Comparison of ENCODE assay signal across 15 cellular contexts in genomic region chr16:85594621-85595298, GRCh38. TPM values are rescaled to one million over a fixed set of nuclear protein-coding genes. Genes with fewer than 3 reads are reported as not detected.
DNase-seq lines count a peak whose midpoint lies in the region; ATAC-seq, FAIRE-seq and TF ChIP-seq lines count a peak whose summit lies in the region.
"Had no signal": no experiment of that assay in that cellular context is flagged by ENCODE, and none has a peak within 500 bp of the region (broad histone marks: within the 10 kb centered on the region; RNA-seq: fewer than 3 reads in every experiment).

No MANE protein-coding gene starts in this region.

- H3K4me3 ChIP-seq in HCT116 (replicated peaks in 1 of 2; ENCODE audit: low read depth in 1 of 2, low read length in 2 of 2): no peak overlapping the region
- H3K4me3 ChIP-seq in HepG2 (replicated peaks in 1 of 3; ENCODE audit: insufficient read depth in 1 of 3, low read depth in 2 of 3, low read length in 3 of 3): no peak overlapping the region
- H3K4me3 ChIP-seq in effector memory CD4-positive, alpha-beta T cell (ENCODE audit: insufficient read depth, low read depth, low read length, poor library complexity, severe bottlenecking): no peak overlapping the region
- H3K4me3 ChIP-seq in Peyer's patch: no peak overlapping the region
- H3K4me3 ChIP-seq: MG63 had no signal

- no TSS peak for BruUV-seq in HCT116 (replicated peaks; lab: Mats Ljungman, UMichigan)
- BruUV-seq in HepG2 (replicated peaks; lab: Mats Ljungman, UMichigan): no TSS peak

- DNase-seq in HCT116 (ENCODE audit: low read depth, low spot score) (no peak), HepG2 (ENCODE audit: low spot score) (no peak), progenitor cell of endocrine pancreas (ENCODE audit: low spot score, unreplicated experiment) (no peak), Peyer's patch (no peak)
- no peak for DNase-seq in activated T-helper 1 cell treated with anti-CD3 and anti-CD28 coated beads, Interleukin-12 subunit alpha, Interleukin-12 subunit beta, Interleukin-2, Interleukin-4 antibody, amounts not matched to agents 30 ng/mL and 10 ng/mL and 1 ng/mL, durations not matched to agents 14 hours and 24 hours and 36 hours (ENCODE audit: low spot score)
- no peak for DNase-seq in stimulated activated CD4-positive, alpha-beta T cell treated with anti-CD3 and anti-CD28 coated beads, Interleukin-4, amount 100 ng/mL, for 1 hour
- DNase-seq in effector memory CD4-positive, alpha-beta T cell: no peak
- DNase-seq: CD8-positive, alpha-beta T cell; DND-41; MG63; NCI-H1092 treated with DMSO at 0.1 percent for 48 hours; NCI-H1694 treated with DMSO at 0.1 percent for 48 hours had no signal

- TF ChIP-seq POLR2A in HCT116 (IDR thresholded peaks at IDR 0.05; ENCODE audit: borderline replicate concordance, extremely low read depth, insufficient read depth, insufficient read length) (no peak), HepG2 (IDR thresholded peaks at IDR 0.05; ENCODE audit: insufficient read depth in 1 of 2, low read depth in 2 of 2, low read length in 2 of 2) (peak in 1 of 2 experiments; percentile 12; a peak in 1 of 4 replicates), Peyer's patch (IDR thresholded peaks at IDR 0.05) (no peak)

- peak overlapping the region; percentile 18 for H3K27ac Mint-ChIP-seq in activated T-helper 1 cell treated with anti-CD3 and anti-CD28 coated beads, Interleukin-12 subunit alpha, Interleukin-12 subunit beta, Interleukin-2, Interleukin-4 antibody, amounts not matched to agents 30 ng/mL and 10 ng/mL and 1 ng/mL, durations not matched to agents 14 hours and 24 hours and 36 hours
- H3K27ac Mint-ChIP-seq in progenitor cell of endocrine pancreas: peak overlapping the region; percentile 78
- H3K27ac Mint-ChIP-seq: CD8-positive, alpha-beta T cell had no signal

- intact Hi-C loops in HCT116 (cut with micrococcal nuclease): no loop called here
- intact Hi-C loops in activated T-helper 1 cell treated with anti-CD3 and anti-CD28 coated beads, Interleukin-12 subunit alpha, Interleukin-12 subunit beta, Interleukin-2, Interleukin-4 antibody, amounts not matched to agents 30 ng/mL and 10 ng/mL and 1 ng/mL, durations not matched to agents 14 hours and 24 hours and 36 hours (cut with micrococcal nuclease): no loop called here
- intact Hi-C loops in HepG2 (cut with micrococcal nuclease; ENCODE audit: unreplicated experiment): no loop called here

- H3K36me3 ChIP-seq in HCT116 (ENCODE audit: control insufficient read depth in 1 of 2, insufficient read depth in 2 of 2, low read length in 2 of 2) (no peaks in the 10 kb centered on the region), HepG2 (replicated peaks in 1 of 2; ENCODE audit: control insufficient read depth in 1 of 2, insufficient read depth in 2 of 2, low read length in 2 of 2) (no peaks in the 10 kb centered on the region; a peak in 3 of 5 replicates), Peyer's patch (no peaks in the 10 kb centered on the region)
- H3K36me3 ChIP-seq in effector memory CD4-positive, alpha-beta T cell (ENCODE audit: control insufficient read depth, insufficient read depth, low read length): no peaks in the 10 kb centered on the region
- H3K36me3 ChIP-seq: MG63 had no signal

- no peaks in the 10 kb centered on the region for H3K27me3 ChIP-seq in HCT116 (ENCODE audit: insufficient read depth, low read length)
- H3K27me3 ChIP-seq in HepG2 (ENCODE audit: control insufficient read depth in 1 of 2, insufficient read depth in 2 of 2, low read length in 2 of 2): no peaks in the 10 kb centered on the region
- no peaks in the 10 kb centered on the region for H3K27me3 ChIP-seq in effector memory CD4-positive, alpha-beta T cell (replicated peaks; ENCODE audit: control insufficient read depth, insufficient read depth, low read length, poor library complexity, severe bottlenecking)
- H3K27me3 ChIP-seq in Peyer's patch: no peaks in the 10 kb centered on the region
- H3K27me3 ChIP-seq: MG63 had no signal

- no peaks in the 10 kb centered on the region for H3K79me2 ChIP-seq in HCT116 (ENCODE audit: insufficient read depth, low read length)
- H3K79me2 ChIP-seq in HepG2 (ENCODE audit: insufficient read depth, low read length): peaks cover 17% of the 10 kb centered on the region

- WGBS in HepG2 (ENCODE audit: low lambda C conversion rate): 88% methylated on average over 19 of the region's 19 CpGs

- CTCF ChIA-PET in HCT116 (lab: Charles Lee): no interaction called here
- CTCF ChIA-PET in HepG2 (lab: Yijun Ruan, JAX; ENCODE audit: low intra/inter-chr PET ratio, low total read pairs): no interaction called here

- no peak overlapping the region for H3K27ac ChIP-seq in HCT116 (ENCODE audit: low read depth, low read length)
- no peak overlapping the region for H3K27ac ChIP-seq in HepG2 (ENCODE audit: extremely low read length, insufficient read depth, low read length)
- no peak overlapping the region for H3K27ac ChIP-seq in effector memory CD4-positive, alpha-beta T cell (ENCODE audit: insufficient read depth, low read length, poor library complexity, severe bottlenecking)
- no peak overlapping the region for H3K27ac ChIP-seq in Peyer's patch
- H3K27ac ChIP-seq: HL-60, KMS-11 had no signal

- H2AFZ ChIP-seq in HCT116 (ENCODE audit: low read depth, low read length, poor library complexity, severe bottlenecking): no peak overlapping the region
- no peak overlapping the region for H2AFZ ChIP-seq in HepG2 (ENCODE audit: low read length)

- no peak for FAIRE-seq in HepG2 (lab: Jason Lieb, UNC)
- FAIRE-seq: H54 had no signal

- no peaks in the 10 kb centered on the region for H3K9me2 ChIP-seq in HCT116 (ENCODE audit: insufficient read depth)

- RAD21 ChIA-PET in HCT116 (lab: Charles Lee; ENCODE audit: low non-redundant PET in 1 of 2, low total read pairs in 2 of 2, uncharacterized antibody in 2 of 2, unreplicated experiment in 2 of 2): no interaction called here

- no peak overlapping the region for H3K9ac ChIP-seq in HCT116 (ENCODE audit: low read length)
- H3K9ac ChIP-seq in HepG2 (ENCODE audit: insufficient read depth, low read depth, low read length): no peak overlapping the region
- H3K9ac ChIP-seq: KMS-11 had no signal

- peaks cover 0 to 6% of the 10 kb centered on the region in 2 experiments; a peak in 1 of 4 replicates for H3K4me1 ChIP-seq in HCT116 (ENCODE audit: control insufficient read depth in 1 of 2, insufficient read depth in 2 of 2, low read length in 2 of 2)
- H3K4me1 ChIP-seq in HepG2 (ENCODE audit: insufficient read depth, low read length): peaks cover 6% of the 10 kb centered on the region; the same call in 1 of the 2 replicates
- no peaks in the 10 kb centered on the region for H3K4me1 ChIP-seq in effector memory CD4-positive, alpha-beta T cell (ENCODE audit: control insufficient read depth, insufficient read depth, low read length, poor library complexity, severe bottlenecking)
- H3K4me1 ChIP-seq in Peyer's patch: peaks cover 0 to 16% (median 0%) of the 10 kb centered on the region in 4 donors

- H3K4me3 Mint-ChIP-seq in activated T-helper 1 cell treated with anti-CD3 and anti-CD28 coated beads, Interleukin-12 subunit alpha, Interleukin-12 subunit beta, Interleukin-2, Interleukin-4 antibody, amounts not matched to agents 30 ng/mL and 10 ng/mL and 1 ng/mL, durations not matched to agents 14 hours and 24 hours and 36 hours: no peak overlapping the region
- H3K4me3 Mint-ChIP-seq in progenitor cell of endocrine pancreas (ENCODE audit: low read depth): no peak overlapping the region
- H3K4me3 Mint-ChIP-seq: CD8-positive, alpha-beta T cell had no signal

- peak; percentile 23; the same call in 1 of the 2 replicates for ATAC-seq in HCT116
- ATAC-seq in HepG2: peak; percentile 23
- ATAC-seq: CD8-positive, alpha-beta T cell had no signal

- no peaks in the 10 kb centered on the region for H4K20me1 ChIP-seq in HCT116 (ENCODE audit: insufficient read depth)
- peaks cover 28% of the 10 kb centered on the region for H4K20me1 ChIP-seq in HepG2 (ENCODE audit: insufficient read depth, low read length)

- no peak for TF ChIP-seq CTCF in HCT116 (IDR thresholded peaks at IDR 0.05 in 2 of 3, conservative IDR thresholded peaks at IDR 0.05 in 1 of 3; ENCODE audit: borderline replicate concordance in 1 of 3, insufficient read depth in 1 of 3, low read depth in 2 of 3, low read length in 2 of 3)
- no peak for TF ChIP-seq CTCF in HepG2 (CRISPR knock-in tag; IDR thresholded peaks at IDR 0.05)
- TF ChIP-seq CTCF in progenitor cell of endocrine pancreas (IDR thresholded peaks at IDR 0.05; ENCODE audit: unreplicated experiment): no peak
- TF ChIP-seq CTCF in Peyer's patch (IDR thresholded peaks at IDR 0.05): no peak

- in situ Hi-C loops in HepG2 (cut with HindIII; ENCODE audit: extremely low pct_ligation_motif_present, low pct_unique_long_range_greater_than_20kb): no loop called here

- POLR2A ChIA-PET in HCT116 (lab: Charles Lee) (no interaction called here), HepG2 (lab: Yijun Ruan, JAX) (no interaction called here)

- H3K4me2 ChIP-seq in HCT116 (ENCODE audit: low read length): no peak overlapping the region
- no peak overlapping the region for H3K4me2 ChIP-seq in HepG2 (ENCODE audit: low read depth, low read length)
- H3K4me2 ChIP-seq: KMS-11 had no signal

- no peak for TF ChIP-seq EP300 in HepG2 (IDR thresholded peaks at IDR 0.05; ENCODE audit: low read depth in 2 of 2, low read length in 2 of 2)
- no peak for TF ChIP-seq EP300 in HepG2 (CRISPR knock-in tag; IDR thresholded peaks at IDR 0.05; ENCODE audit: borderline replicate concordance)

- no peak for TF ChIP-seq RAD21 in HCT116 (IDR thresholded peaks at IDR 0.05; ENCODE audit: low read depth)
- no peak for TF ChIP-seq RAD21 in HepG2 (CRISPR knock-in tag; IDR thresholded peaks at IDR 0.05)

- H3K4me1 Mint-ChIP-seq in activated T-helper 1 cell treated with anti-CD3 and anti-CD28 coated beads, Interleukin-12 subunit alpha, Interleukin-12 subunit beta, Interleukin-2, Interleukin-4 antibody, amounts not matched to agents 30 ng/mL and 10 ng/mL and 1 ng/mL, durations not matched to agents 14 hours and 24 hours and 36 hours (ENCODE audit: low read depth): peaks cover 10% of the 10 kb centered on the region
- H3K4me1 Mint-ChIP-seq in progenitor cell of endocrine pancreas (ENCODE audit: low read depth): peaks cover 13% of the 10 kb centered on the region

- no peaks in the 10 kb centered on the region for H3K36me3 Mint-ChIP-seq in activated T-helper 1 cell treated with anti-CD3 and anti-CD28 coated beads, Interleukin-12 subunit alpha, Interleukin-12 subunit beta, Interleukin-2, Interleukin-4 antibody, amounts not matched to agents 30 ng/mL and 10 ng/mL and 1 ng/mL, durations not matched to agents 14 hours and 24 hours and 36 hours (ENCODE audit: low read depth)
- peaks cover 5% of the 10 kb centered on the region for H3K36me3 Mint-ChIP-seq in progenitor cell of endocrine pancreas (ENCODE audit: insufficient read depth)

- no peaks in the 10 kb centered on the region for H3K27me3 Mint-ChIP-seq in activated T-helper 1 cell treated with anti-CD3 and anti-CD28 coated beads, Interleukin-12 subunit alpha, Interleukin-12 subunit beta, Interleukin-2, Interleukin-4 antibody, amounts not matched to agents 30 ng/mL and 10 ng/mL and 1 ng/mL, durations not matched to agents 14 hours and 24 hours and 36 hours (ENCODE audit: insufficient read depth)
- no peaks in the 10 kb centered on the region for H3K27me3 Mint-ChIP-seq in progenitor cell of endocrine pancreas

- peaks cover 0 to 1% of the 10 kb centered on the region in 2 experiments; a peak in 1 of 4 replicates for H3K9me3 ChIP-seq in HCT116 (ENCODE audit: control insufficient read depth in 1 of 2, insufficient read depth in 1 of 2, low read depth in 1 of 2, low read length in 2 of 2)
- no peaks in the 10 kb centered on the region for H3K9me3 ChIP-seq in HepG2 (ENCODE audit: low read length)
- no peaks in the 10 kb centered on the region for H3K9me3 ChIP-seq in effector memory CD4-positive, alpha-beta T cell (ENCODE audit: control insufficient read depth, low read length)
- H3K9me3 ChIP-seq in Peyer's patch: no peaks in the 10 kb centered on the region
- H3K9me3 ChIP-seq: MG63 had no signal

- no peaks in the 10 kb centered on the region for H3K9me3 Mint-ChIP-seq in activated T-helper 1 cell treated with anti-CD3 and anti-CD28 coated beads, Interleukin-12 subunit alpha, Interleukin-12 subunit beta, Interleukin-2, Interleukin-4 antibody, amounts not matched to agents 30 ng/mL and 10 ng/mL and 1 ng/mL, durations not matched to agents 14 hours and 24 hours and 36 hours
- H3K9me3 Mint-ChIP-seq in progenitor cell of endocrine pancreas (ENCODE audit: low read depth): no peaks in the 10 kb centered on the region
- H3K9me3 Mint-ChIP-seq: CD8-positive, alpha-beta T cell had no signal

RNA-seq across cellular contexts. Expression of gene GSE1, which starts 18.4 kb away (rescaled TPM):
- total RNA-seq in HCT116 (2021; ENCODE audit: unreplicated experiment) (90.2 TPM), HepG2 (2016; rRNA removed; fragmentation: Illumina TruSeq; extraction: Trizol) (16.1 and 19.5 TPM in 2 replicates), progenitor cell of endocrine pancreas (136 and 143 TPM in 2 replicates), Peyer's patch (100 to 1,000 TPM in 3 of 4 donors, 10 to 100 TPM in 1; 79.7 to 196 (median 143) TPM)
- 37.9 and 44.0 TPM in 2 replicates for polyA plus RNA-seq in HCT116 (2012)
- total RNA-seq in activated T-helper 1 cell treated with anti-CD3 and anti-CD28 coated beads, Interleukin-12 subunit alpha, Interleukin-12 subunit beta, Interleukin-2, Interleukin-4 antibody, amounts not matched to agents 30 ng/mL and 10 ng/mL and 1 ng/mL, durations not matched to agents 14 hours and 24 hours and 36 hours: 35.2 and 35.3 TPM in 2 replicates
- total RNA-seq in HepG2 (2016; cell fraction: cytosol; rRNA removed; fragmentation: Illumina TruSeq; extraction: Trizol; ENCODE audit: low read depth): 13.0 and 16.7 TPM in 2 replicates
- total RNA-seq in HepG2 (2016; cell fraction: insoluble cytoplasmic fraction; rRNA removed; fragmentation: Illumina TruSeq; extraction: Trizol): 15.4 and 17.4 TPM in 2 replicates
- total RNA-seq in HepG2 (2016; cell fraction: membrane; rRNA removed; fragmentation: Illumina TruSeq; extraction: Trizol): 18.2 and 21.4 TPM in 2 replicates
- 31.6 and 33.0 TPM in 2 replicates for total RNA-seq in HepG2 (2016; cell fraction: nucleus; rRNA removed; fragmentation: Illumina TruSeq; extraction: Trizol)
- 31.2 and 37.7 TPM in 2 replicates for polyA plus RNA-seq in HepG2 (2011; rRNA removed)
- 20.9 and 26.7 TPM in 2 replicates for polyA plus RNA-seq in HepG2 (2011; cell fraction: cytosol; rRNA removed)
- polyA plus RNA-seq in HepG2 (2011; cell fraction: nucleus; rRNA removed): 132 and 135 TPM in 2 replicates
- polyA plus RNA-seq in HepG2 (2012): 43.5 and 43.7 TPM in 2 replicates
- 1.4 and 1.7 TPM in 2 replicates for polyA plus RNA-seq in HepG2 (2016; cell fraction: cytosol; fragmentation: Illumina TruSeq; extraction: Trizol; ENCODE audit: low read depth)
- polyA plus RNA-seq in HepG2 (2016; cell fraction: insoluble cytoplasmic fraction; fragmentation: Illumina TruSeq; extraction: Trizol; ENCODE audit: low read depth): 22.8 and 30.2 TPM in 2 replicates
- 4.4 and 5.4 TPM in 2 replicates for polyA plus RNA-seq in HepG2 (2016; cell fraction: membrane; fragmentation: Illumina TruSeq; extraction: Trizol; ENCODE audit: low read depth)
- polyA plus RNA-seq in HepG2 (2016; cell fraction: nucleus; fragmentation: Illumina TruSeq; extraction: Trizol; ENCODE audit: insufficient read depth, low read depth): 70.9 and 78.3 TPM in 2 replicates
- 24.8 and 50.4 TPM in 2 replicates for polyA minus RNA-seq in HepG2 (2011; rRNA and poly(A)+ RNA removed; ENCODE audit: low replicate concordance)
- polyA minus RNA-seq in HepG2 (2011; cell fraction: cytosol; rRNA and poly(A)+ RNA removed): 36.3 and 45.8 TPM in 2 replicates
- 83.8 and 96.8 TPM in 2 replicates for polyA minus RNA-seq in HepG2 (2011; cell fraction: nucleus; rRNA and poly(A)+ RNA removed)

Comparison
In these comparisons a context has a peak if more than half of its experiments do, and no peak if none do; other contexts are left out.
1. Of the 20 proteins assayed by ChIP-seq in both HepG2 and HCT116: peak only in HepG2: ZBTB33; only in HCT116: none; in both: none; in neither: 18; mixed calls (peak in some experiments, not most) for 1.